ENCODE assay signal across 20 cellular contexts in genomic region chr1:204709960-204710912, GRCh38. TPM values are rescaled to one million over a fixed set of nuclear protein-coding genes. Genes with fewer than 3 reads are reported as not detected.
"Had no signal": no experiment of that assay in that cellular context is flagged by ENCODE, and none has a peak within 500 bp of the region (broad histone marks: within the 10 kb centered on the region; RNA-seq: fewer than 3 reads in every experiment).

No MANE protein-coding gene starts in this region.

- H3K36me3 ChIP-seq: brain microvascular endothelial cell, esophagus squamous epithelium, thyroid gland had no signal

- H3K4me3 ChIP-seq: coronary artery, esophagus squamous epithelium, mucosa of descending colon, thyroid gland had no signal

- H3K9me3 Mint-ChIP-seq: activated naive CD8-positive, alpha-beta T cell treated with anti-CD3 and anti-CD28 coated beads, Interleukin-2, amount 10 ng/mL, durations not matched to agents 7 days and 5 days; central memory CD8-positive, alpha-beta T cell; naive thymus-derived CD4-positive, alpha-beta T cell; stimulated activated memory B cell treated with anti-CD40 and anti-IgM and Interleukin-4, amounts not matched to agents 10 μg/mL and 1 μg/mL and 100 μg/mL, for 72 hours; T-helper 2 cell treated with Interferon-gamma antibody and Interleukin-4, amounts not matched to agents 5 μg/mL and 100 μg/mL, for 36 hours had no signal

- H3K36me3 Mint-ChIP-seq: activated naive CD8-positive, alpha-beta T cell treated with anti-CD3 and anti-CD28 coated beads, Interleukin-2, amount 10 ng/mL, durations not matched to agents 7 days and 5 days; naive thymus-derived CD4-positive, alpha-beta T cell; stimulated activated memory B cell treated with anti-CD40 and anti-IgM and Interleukin-4, amounts not matched to agents 10 μg/mL and 1 μg/mL and 100 μg/mL, for 72 hours had no signal

- H3K27ac ChIP-seq: brain microvascular endothelial cell, coronary artery, esophagus squamous epithelium, thyroid gland had no signal

- H3K27ac Mint-ChIP-seq: activated naive CD8-positive, alpha-beta T cell treated with anti-CD3 and anti-CD28 coated beads, Interleukin-2, amount 10 ng/mL, durations not matched to agents 7 days and 5 days; stimulated activated memory B cell treated with anti-CD40 and anti-IgM and Interleukin-4, amounts not matched to agents 10 μg/mL and 1 μg/mL and 100 μg/mL, for 72 hours; T-helper 2 cell treated with Interferon-gamma antibody and Interleukin-4, amounts not matched to agents 5 μg/mL and 100 μg/mL, for 36 hours had no signal

- ATAC-seq: activated CD4-positive, CD25-positive, alpha-beta regulatory T cell treated with anti-CD3 and anti-CD28 coated beads, Interleukin-2, amount 50 U/mL, for 24 hours; left lobe of liver; mucosa of descending colon; naive thymus-derived CD4-positive, alpha-beta T cell; stimulated activated memory B cell treated with anti-CD40 and anti-IgM and Interleukin-4, amounts not matched to agents 10 μg/mL and 1 μg/mL and 100 μg/mL, for 72 hours had no signal

- H3K27me3 ChIP-seq: thyroid gland had no signal

- H3K9me3 ChIP-seq: esophagus squamous epithelium, mucosa of descending colon, thyroid gland had no signal

- DNase-seq: activated CD4-positive, alpha-beta T cell treated with anti-CD3 and anti-CD28 coated beads, Interleukin-2, amount 50 U/mL, for 1 hour; activated CD8-positive, alpha-beta memory T cell treated with anti-CD3 and anti-CD28 coated beads for 24 hours; activated gamma-delta T cell treated with Interleukin-2 at 50 U/mL for 16 hours; activated naive CD8-positive, alpha-beta T cell treated with anti-CD3 and anti-CD28 coated beads, Interleukin-2, amount 10 ng/mL, durations not matched to agents 7 days and 5 days; brain microvascular endothelial cell; esophagus squamous epithelium; hypothalamus; mucosa of descending colon; naive thymus-derived CD4-positive, alpha-beta T cell; posterior cingulate gyrus; stimulated activated CD4-positive, alpha-beta T cell treated with anti-CD3 and anti-CD28 coated beads, Interleukin-2, amount 100 ng/mL, for 48 hours; thyroid gland had no signal

- FAIRE-seq: endothelial cell of umbilical vein had no signal

- H3K4me1 ChIP-seq: thyroid gland had no signal

- H3K4me3 Mint-ChIP-seq: activated naive CD8-positive, alpha-beta T cell treated with anti-CD3 and anti-CD28 coated beads, Interleukin-2, amount 10 ng/mL, durations not matched to agents 7 days and 5 days; central memory CD8-positive, alpha-beta T cell; naive thymus-derived CD4-positive, alpha-beta T cell; stimulated activated memory B cell treated with anti-CD40 and anti-IgM and Interleukin-4, amounts not matched to agents 10 μg/mL and 1 μg/mL and 100 μg/mL, for 72 hours; T-helper 2 cell treated with Interferon-gamma antibody and Interleukin-4, amounts not matched to agents 5 μg/mL and 100 μg/mL, for 36 hours had no signal

RNA-seq across cellular contexts. Expression of gene LRRN2, which starts 24.7 kb away (rescaled TPM):
- total RNA-seq: activated naive CD8-positive, alpha-beta T cell treated with anti-CD3 and anti-CD28 coated beads, Interleukin-2, amount 10 ng/mL, durations not matched to agents 7 days and 5 days; endothelial cell of umbilical vein; glomerular endothelial cell; naive thymus-derived CD4-positive, alpha-beta T cell had no signal
- polyA plus RNA-seq: endothelial cell of umbilical vein had no signal
